In genomic region chr18:816869-817268, GRCh38 we compare ENCODE assay signal across 30 cellular contexts.
"Had no signal": no experiment of that assay in that cellular context is flagged by ENCODE, and none has a peak within 500 bp of the region (broad histone marks: within the 10 kb centered on the region; RNA-seq: fewer than 3 reads in every experiment).

No MANE protein-coding gene starts in this region.

- H3K4me2 ChIP-seq: hepatocyte, smooth muscle cell had no signal

- H3K27me3 ChIP-seq: breast epithelium, hepatocyte, pancreas, uterus had no signal

- H3K9me3 ChIP-seq: breast epithelium, mucosa of descending colon, pancreas, psoas muscle, uterus had no signal

- H3K4me3 ChIP-seq: breast epithelium, hepatocyte, mucosa of descending colon, pancreas, psoas muscle, smooth muscle cell, uterus had no signal

- H3K79me2 ChIP-seq: hepatocyte had no signal

- H2AFZ ChIP-seq: hepatocyte had no signal

- H3K9me3 Mint-ChIP-seq: activated T-cell treated with anti-CD3 and anti-CD28 coated beads, Interleukin-2, amount 50 U/mL, for 24 hours; activated T-helper 17 cell treated with anti-CD3 and anti-CD28 coated beads, Interleukin-2, amount 50 U/mL, for 72 hours; endodermal cell; stimulated activated naive CD8-positive, alpha-beta T cell treated with anti-CD3 and anti-CD28 coated beads, Interleukin-15, amount 100 ng/mL, for 72 hours; type B pancreatic cell had no signal

- H3K27ac Mint-ChIP-seq: activated T-helper 17 cell treated with anti-CD3 and anti-CD28 coated beads, Interleukin-2, amount 50 U/mL, for 72 hours; dendritic cell treated with granulocyte-macrophage colony-stimulating factor and Interleukin-4, amounts not matched to agents 40 ng/mL and 50 ng/mL, for 4 days; endodermal cell; stimulated activated memory B cell treated with anti-CD40 and anti-IgM and Interleukin-4, amounts not matched to agents 10 μg/mL and 1 μg/mL and 100 μg/mL, for 72 hours; type B pancreatic cell had no signal

- H3K27me3 Mint-ChIP-seq: stimulated activated naive CD8-positive, alpha-beta T cell treated with anti-CD3 and anti-CD28 coated beads, Interleukin-15, amount 100 ng/mL, for 72 hours had no signal

- DNase-seq: activated CD4-positive, alpha-beta T cell treated with anti-CD3 and anti-CD28 coated beads for 48 hours; activated CD4-positive, alpha-beta T cell treated with anti-CD3 and anti-CD28 coated beads, Interleukin-2, amount 50 U/mL, for 48 hours; activated CD8-positive, alpha-beta memory T cell treated with anti-CD3 and anti-CD28 coated beads, Interleukin-2, amount 50 U/mL, for 48 hours; activated gamma-delta T cell treated with Interleukin-2 at 50 U/mL for 16 hours; activated naive CD4-positive, alpha-beta T cell treated with anti-CD3 and anti-CD28 coated beads, Interleukin-2, amount 50 U/mL, for 16 hours; activated T-cell treated with anti-CD3 and anti-CD28 coated beads, Interleukin-2, amount 50 U/mL, for 24 hours; central memory CD4-positive, alpha-beta T cell; endodermal cell; glutamatergic neuron; left cardiac atrium; left ventricle myocardium superior; mucosa of descending colon; pancreas; psoas muscle; stimulated activated CD4-positive, alpha-beta T cell treated with anti-CD3 and anti-CD28 coated beads, Interleukin-1b, Interleukin-23, amount 100 ng/mL, for 48 hours; stimulated activated CD4-positive, alpha-beta T cell treated with anti-CD3 and anti-CD28 coated beads, Interleukin-4, amount 100 ng/mL, for 4 hours; stimulated activated CD8-positive, alpha-beta memory T cell treated with anti-CD3 and anti-CD28 coated beads, Interleukin-4, amount 100 ng/mL, for 48 hours; stimulated activated naive CD8-positive, alpha-beta T cell treated with anti-CD3 and anti-CD28 coated beads, Interleukin-15, amount 100 ng/mL, for 72 hours; substantia nigra; SW 1271; uterus had no signal

- H3K4me3 Mint-ChIP-seq: activated T-cell treated with anti-CD3 and anti-CD28 coated beads, Interleukin-2, amount 50 U/mL, for 24 hours; activated T-helper 17 cell treated with anti-CD3 and anti-CD28 coated beads, Interleukin-2, amount 50 U/mL, for 72 hours; dendritic cell treated with granulocyte-macrophage colony-stimulating factor and Interleukin-4, amounts not matched to agents 40 ng/mL and 50 ng/mL, for 4 days; endodermal cell; stimulated activated memory B cell treated with anti-CD40 and anti-IgM and Interleukin-4, amounts not matched to agents 10 μg/mL and 1 μg/mL and 100 μg/mL, for 72 hours; stimulated activated naive CD8-positive, alpha-beta T cell treated with anti-CD3 and anti-CD28 coated beads, Interleukin-15, amount 100 ng/mL, for 72 hours; type B pancreatic cell had no signal

- H3K27ac ChIP-seq: breast epithelium, epithelial cell of prostate, hepatocyte, pancreas, psoas muscle, uterus, VCaP had no signal

- H3K36me3 Mint-ChIP-seq: type B pancreatic cell had no signal

- H3K4me1 ChIP-seq: breast epithelium, pancreas, uterus had no signal

- H3K36me3 ChIP-seq: breast epithelium, pancreas, uterus had no signal
